Comparison of ENCODE assay signal across 23 cellular contexts in genomic region chr3:195717852-195718476, GRCh38.
"Had no signal": no experiment of that assay in that cellular context is flagged by ENCODE, and none has a peak within 500 bp of the region (broad histone marks: within the 10 kb centered on the region; RNA-seq: fewer than 3 reads in every experiment).

No MANE protein-coding gene starts in this region.

- H3K4me1 Mint-ChIP-seq: nephron had no signal

- DNase-seq: activated CD4-positive, alpha-beta memory T cell treated with anti-CD3 and anti-CD28 coated beads for 36 hours; activated CD4-positive, alpha-beta T cell treated with anti-CD3 and anti-CD28 coated beads, Interleukin-2, amount 10 ng/mL, durations not matched to agents 24 days and 14 days; activated CD4-positive, CD25-positive, alpha-beta regulatory T cell treated with anti-CD3 and anti-CD28 coated beads, Interleukin-2, amount 50 U/mL, for 72 hours; activated CD8-positive, alpha-beta memory T cell treated with anti-CD3 and anti-CD28 coated beads, Interleukin-2, amount 50 U/mL, for 4 hours; activated naive CD4-positive, alpha-beta T cell treated with Interleukin-2 at 50 U/mL for 16 hours; activated naive CD8-positive, alpha-beta T cell treated with anti-CD3 and anti-CD28 coated beads for 36 hours; activated T-cell treated with anti-CD3 and anti-CD28 coated beads, Interleukin-2, amount 50 U/mL, for 1 hour; cerebellar nuclear complex; left lung; ovary; stimulated activated CD4-positive, alpha-beta T cell treated with anti-CD3 and anti-CD28 coated beads, Interleukin-12 subunit alpha, Interleukin-12 subunit beta, amount 100 ng/mL, for 4 hours; stimulated activated CD4-positive, alpha-beta T cell treated with anti-CD3 and anti-CD28 coated beads, Interleukin-4, amount 100 ng/mL, for 1 hour; stimulated activated naive CD8-positive, alpha-beta T cell treated with anti-CD3 and anti-CD28 coated beads, Interleukin-15, Interleukin-2, amounts not matched to agents 100 U/mL and 50 U/mL, for 24 hours; T-helper 2 cell; testis; transverse colon had no signal

- H3K27ac ChIP-seq: ascending aorta, cardiac muscle cell, left lung, ovary, skin epidermis, testis, transverse colon had no signal

- H3K9me3 Mint-ChIP-seq: activated CD4-positive, alpha-beta memory T cell treated with anti-CD3 and anti-CD28 coated beads for 36 hours; activated CD4-positive, alpha-beta T cell treated with anti-CD3 and anti-CD28 coated beads, Interleukin-2, amount 10 ng/mL, durations not matched to agents 24 days and 14 days; activated naive CD8-positive, alpha-beta T cell treated with anti-CD3 and anti-CD28 coated beads for 36 hours had no signal

- H3K4me3 Mint-ChIP-seq: activated CD4-positive, alpha-beta memory T cell treated with anti-CD3 and anti-CD28 coated beads for 36 hours; activated CD4-positive, alpha-beta T cell treated with anti-CD3 and anti-CD28 coated beads, Interleukin-2, amount 10 ng/mL, durations not matched to agents 24 days and 14 days; activated naive CD8-positive, alpha-beta T cell treated with anti-CD3 and anti-CD28 coated beads for 36 hours; nephron had no signal

- H3K4me1 ChIP-seq: ascending aorta, left lung, testis had no signal

- H3K27me3 ChIP-seq: ascending aorta, cardiac muscle cell, left lung, ovary, testis, transverse colon had no signal

- FAIRE-seq: frontal cortex had no signal

- H3K4me3 ChIP-seq: ascending aorta, cardiac muscle cell, left lung, lung, ovary, skin epidermis, testis, transverse colon had no signal

- H3K36me3 ChIP-seq: cardiac muscle cell, ovary had no signal

- H3K27me3 Mint-ChIP-seq: activated CD4-positive, alpha-beta memory T cell treated with anti-CD3 and anti-CD28 coated beads for 36 hours; activated naive CD8-positive, alpha-beta T cell treated with anti-CD3 and anti-CD28 coated beads for 36 hours; brain had no signal

- H3K27ac Mint-ChIP-seq: activated CD4-positive, alpha-beta memory T cell treated with anti-CD3 and anti-CD28 coated beads for 36 hours; activated naive CD8-positive, alpha-beta T cell treated with anti-CD3 and anti-CD28 coated beads for 36 hours; nephron had no signal

- H3K9me3 ChIP-seq: ascending aorta, left lung, ovary, testis, transverse colon had no signal
